9 cellular contexts compared by ENCODE assay signal in genomic region chr22:45263790-45264269, GRCh38. TPM values are rescaled to one million over a fixed set of nuclear protein-coding genes. Genes with fewer than 3 reads are reported as not detected.
DNase-seq lines count a peak whose midpoint lies in the region; ATAC-seq and TF ChIP-seq lines count a peak whose summit lies in the region.
"Had no signal": no experiment of that assay in that cellular context is flagged by ENCODE, and none has a peak within 500 bp of the region (broad histone marks: within the 10 kb centered on the region; RNA-seq: fewer than 3 reads in every experiment).

No MANE protein-coding gene starts in this region.

- CTCF ChIA-PET in AG04450 (lab: Charles Lee), result interaction anchor here (0.5 to 1.6 kb wide), 4 partner anchors 163 to 380 kb away, joined by 3 to 4 read pairs (median 3); no protein-coding TSS in a partner anchor

- peaks cover 12% of the 10 kb centered on the region for H3K4me1 Mint-ChIP-seq in activated T-cell treated with anti-CD3 and anti-CD28 coated beads, Interleukin-2, amount 50 U/mL, for 4 hours (ENCODE audit: low read depth)

- H3K36me3 ChIP-seq in muscle layer of duodenum (ENCODE audit: control insufficient read depth in 1 of 2, insufficient read depth in 2 of 2, low read length in 2 of 2), result no peaks in the 10 kb centered on the region

- peak; percentile 24 for ATAC-seq in GM18868 (IDR thresholded peaks at IDR 0.05; ENCODE audit: unreplicated experiment)
- peak; percentile 32 for ATAC-seq in HG03097 (IDR thresholded peaks at IDR 0.05; ENCODE audit: low FRiP score, unreplicated experiment)
- no peak for ATAC-seq in activated T-cell treated with anti-CD3 and anti-CD28 coated beads, Interleukin-2, amount 50 U/mL, for 4 hours
- no peak for ATAC-seq in GM18519 (IDR thresholded peaks at IDR 0.05; ENCODE audit: low FRiP score, unreplicated experiment)

- H3K4me3 ChIP-seq in AG04450 (ENCODE audit: low read depth, low read length), result no peak overlapping the region
- H3K4me3 ChIP-seq in epithelial cell of proximal tubule (ENCODE audit: low read depth, low read length), result no peak overlapping the region
- no peak overlapping the region for H3K4me3 ChIP-seq in muscle layer of duodenum (ENCODE audit: low read depth in 1 of 2, low read length in 2 of 2)

- peak; percentile 74 for TF ChIP-seq CTCF in AG04450 (IDR thresholded peaks at IDR 0.05; ENCODE audit: low read depth, low read length)
- peak; percentile 61 for TF ChIP-seq CTCF in epithelial cell of proximal tubule (conservative IDR thresholded peaks at IDR 0.05; ENCODE audit: low read depth, low read length)

- peaks cover 14% of the 10 kb centered on the region for H3K27me3 Mint-ChIP-seq in activated T-cell treated with anti-CD3 and anti-CD28 coated beads, Interleukin-2, amount 50 U/mL, for 4 hours (ENCODE audit: low read depth)

- peak; percentile 34 for DNase-seq in AG04450 (ENCODE audit: low read depth, low spot score)
- DNase-seq in RKO (ENCODE audit: low spot score), result peak; percentile 37
- no peak for DNase-seq in epithelial cell of proximal tubule (ENCODE audit: low read depth)
- DNase-seq in activated T-cell treated with anti-CD3 and anti-CD28 coated beads, Interleukin-2, amount 50 U/mL, for 4 hours, result no peak

- POLR2A ChIA-PET in AG04450 (lab: Yijun Ruan, JAX), result no interaction called here

- H3K9me3 ChIP-seq in AG04450 (ENCODE audit: control insufficient read depth, insufficient read depth, low read length), result no peaks in the 10 kb centered on the region
- no peaks in the 10 kb centered on the region for H3K9me3 ChIP-seq in muscle layer of duodenum (ENCODE audit: control insufficient read depth in 1 of 2, low read length in 2 of 2)

- H3K27me3 ChIP-seq in AG04450 (ENCODE audit: control insufficient read depth, insufficient read depth, low read length) (peaks cover 8% of the 10 kb centered on the region), muscle layer of duodenum (ENCODE audit: low read depth, low read length) (no peaks in the 10 kb centered on the region)

- no peak overlapping the region for H3K4me3 Mint-ChIP-seq in activated T-cell treated with anti-CD3 and anti-CD28 coated beads, Interleukin-2, amount 50 U/mL, for 4 hours

- H3K27ac ChIP-seq in AG04450 (ENCODE audit: low read depth, low read length) (no peak overlapping the region), muscle layer of duodenum (ENCODE audit: low read length) (peak overlapping the region; percentile 43)

- no peaks in the 10 kb centered on the region for H3K9me3 Mint-ChIP-seq in activated T-cell treated with anti-CD3 and anti-CD28 coated beads, Interleukin-2, amount 50 U/mL, for 4 hours

- no peaks in the 10 kb centered on the region for H3K36me3 Mint-ChIP-seq in activated T-cell treated with anti-CD3 and anti-CD28 coated beads, Interleukin-2, amount 50 U/mL, for 4 hours (ENCODE audit: insufficient read depth)

- peaks cover 3 to 20% of the 10 kb centered on the region in 2 donors for H3K4me1 ChIP-seq in muscle layer of duodenum (ENCODE audit: control insufficient read depth in 1 of 2, insufficient read depth in 2 of 2, low read length in 2 of 2)

RNA-seq across cellular contexts. Expression of gene UPK3A, which starts 20.9 kb away (rescaled TPM):
- polyA plus RNA-seq in AG04450 (2011; rRNA removed), result not detected in 2 replicates
- polyA minus RNA-seq in AG04450 (2011; rRNA and poly(A)+ RNA removed), result not detected in 2 replicates
- total RNA-seq in epithelial cell of proximal tubule, result 2.0 TPM in 1 of 2 replicates, not detected in the other
- not detected for total RNA-seq in activated T-cell treated with anti-CD3 and anti-CD28 coated beads, Interleukin-2, amount 50 U/mL, for 4 hours
- total RNA-seq: glomerular endothelial cell had no signal

RNA-seq across cellular contexts. Expression of gene KIAA0930, which starts 23.1 kb away (rescaled TPM):
- polyA plus RNA-seq in AG04450 (2011; rRNA removed), result 49.4 and 58.0 TPM in 2 replicates
- 29.0 and 40.5 TPM in 2 replicates for polyA minus RNA-seq in AG04450 (2011; rRNA and poly(A)+ RNA removed)
- total RNA-seq in epithelial cell of proximal tubule, result 33.2 and 40.2 TPM in 2 replicates
- 10 to 100 TPM; 46.8 to 52.6 (median 48.8) TPM for total RNA-seq in activated T-cell treated with anti-CD3 and anti-CD28 coated beads, Interleukin-2, amount 50 U/mL, for 4 hours

RNA-seq across cellular contexts. Expression of gene FAM118A, which starts 45.9 kb away (rescaled TPM):
- 22.6 and 23.3 TPM in 2 replicates for polyA plus RNA-seq in AG04450 (2011; rRNA removed)
- 22.9 and 25.2 TPM in 2 replicates for polyA minus RNA-seq in AG04450 (2011; rRNA and poly(A)+ RNA removed)
- total RNA-seq in epithelial cell of proximal tubule, result 9.5 and 11.4 TPM in 2 replicates
- 10 to 100 TPM; 23.4 to 60.3 (median 27.5) TPM for total RNA-seq in activated T-cell treated with anti-CD3 and anti-CD28 coated beads, Interleukin-2, amount 50 U/mL, for 4 hours

Comparison
In these comparisons a context has a peak if more than half of its experiments do, and no peak if none do; other contexts are left out.
1. DNase-seq: peak in AG04450 (single experiment) and RKO (single experiment); none in epithelial cell of proximal tubule (single experiment) and activated T-cell treated with anti-CD3 and anti-CD28 coated beads, Interleukin-2, amount 50 U/mL, for 4 hours (single experiment).
2. ATAC-seq: peak in GM18868 (single experiment) and HG03097 (single experiment); none in activated T-cell treated with anti-CD3 and anti-CD28 coated beads, Interleukin-2, amount 50 U/mL, for 4 hours (0 of 2) and GM18519 (single experiment).